In genomic region chr5:92554447-92555085, GRCh38 we compare ENCODE assay signal across 13 cellular contexts.
"Had no signal": no experiment of that assay in that cellular context is flagged by ENCODE, and none has a peak within 500 bp of the region (broad histone marks: within the 10 kb centered on the region; RNA-seq: fewer than 3 reads in every experiment).

No MANE protein-coding gene starts in this region.

- ATAC-seq: activated CD8-positive, alpha-beta T cell treated with anti-CD3 and anti-CD28 coated beads for 36 hours; left lung; T-cell had no signal

- FAIRE-seq: bronchial epithelial cell had no signal

- H3K4me1 Mint-ChIP-seq: T-cell had no signal

- H3K4me3 ChIP-seq: esophagus muscularis mucosa, left lung, skin epidermis had no signal

- H3K27ac Mint-ChIP-seq: activated CD8-positive, alpha-beta T cell treated with anti-CD3 and anti-CD28 coated beads for 36 hours; T-cell had no signal

- H3K27ac ChIP-seq: esophagus muscularis mucosa, left lung, skin epidermis, WERI-Rb-1 had no signal

- H3K9me3 ChIP-seq: esophagus muscularis mucosa, left lung had no signal

- H3K36me3 Mint-ChIP-seq: T-cell had no signal

- H3K4me3 Mint-ChIP-seq: activated CD8-positive, alpha-beta T cell treated with anti-CD3 and anti-CD28 coated beads for 36 hours; neural crest cell; T-cell had no signal

- H3K36me3 ChIP-seq: esophagus muscularis mucosa, left lung, WERI-Rb-1 had no signal

- H3K4me1 ChIP-seq: left lung had no signal

- DNase-seq: activated CD4-positive, alpha-beta T cell treated with anti-CD3 and anti-CD28 coated beads for 4 hours; activated CD8-positive, alpha-beta memory T cell treated with anti-CD3 and anti-CD28 coated beads, Interleukin-2, amount 50 U/mL, for 4 hours; activated CD8-positive, alpha-beta T cell treated with anti-CD3 and anti-CD28 coated beads for 36 hours; activated naive CD4-positive, alpha-beta T cell treated with anti-CD3 and anti-CD28 coated beads, Interleukin-2, amount 50 U/mL, for 16 hours; amniotic stem cell; left lung; posterior cingulate gyrus; T-cell; WERI-Rb-1 had no signal

- H3K27me3 ChIP-seq: esophagus muscularis mucosa, left lung had no signal

- H3K27me3 Mint-ChIP-seq: activated CD8-positive, alpha-beta T cell treated with anti-CD3 and anti-CD28 coated beads for 36 hours; T-cell had no signal
